ENCODE assay signal across 15 cellular contexts in the genomic region with DNA sequence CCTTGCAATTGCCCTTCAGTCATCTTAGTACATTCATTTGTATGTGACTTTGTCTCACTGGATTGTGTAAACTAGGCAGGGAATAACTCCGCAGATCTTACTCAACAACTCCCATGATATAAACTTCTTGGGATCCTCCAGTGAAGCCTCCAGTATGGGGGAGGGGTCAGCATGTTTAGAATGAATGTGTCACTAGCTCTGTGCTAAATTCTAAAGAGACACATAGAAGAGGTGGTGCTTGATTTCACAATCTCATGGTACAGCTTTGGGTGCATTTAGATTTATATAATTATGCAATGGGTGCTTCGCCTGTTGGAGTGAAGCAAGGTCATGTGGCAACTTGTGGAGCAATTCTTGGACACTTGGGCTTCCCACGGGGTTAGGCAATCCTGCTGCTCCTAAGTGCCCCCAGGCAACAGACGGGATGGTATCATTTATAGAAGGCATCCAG. TPM values are rescaled to one million over a fixed set of nuclear protein-coding genes. Genes with fewer than 3 reads are reported as not detected.
A peak's percentile ranks its signal among the peaks of the same experiment; 100 is the strongest.
DNase-seq lines count a peak whose midpoint lies in the region; ATAC-seq and TF ChIP-seq lines count a peak whose summit lies in the region.
"Had no signal": no experiment of that assay in that cellular context is flagged by ENCODE, and none has a peak within 500 bp of the region (broad histone marks: within the 10 kb centered on the region; RNA-seq: fewer than 3 reads in every experiment).

No MANE protein-coding gene starts in this region.

- H3K27me3 ChIP-seq in gastroesophageal sphincter (no peaks in the 10 kb centered on the region), smooth muscle cell (ENCODE audit: low read depth) (no peaks in the 10 kb centered on the region), WERI-Rb-1 (ENCODE audit: insufficient read depth, low read depth, severe bottlenecking) (peaks cover 67% of the 10 kb centered on the region)

- no peak for TF ChIP-seq EP300 in gastroesophageal sphincter (IDR thresholded peaks at IDR 0.05)

- H3F3A ChIP-seq in smooth muscle cell (ENCODE audit: low read depth) = no peaks in the 10 kb centered on the region

- no peak for TF ChIP-seq CTCF in gastroesophageal sphincter (IDR thresholded peaks at IDR 0.05)
- TF ChIP-seq CTCF in smooth muscle cell (IDR thresholded peaks at IDR 0.05; ENCODE audit: borderline replicate concordance, insufficient read depth, poor library complexity, severe bottlenecking) = no peak
- TF ChIP-seq CTCF in GM13976 (IDR thresholded peaks at IDR 0.05; ENCODE audit: borderline replicate concordance, control extremely low read depth, extremely low read depth, insufficient read depth, missing control alignments) = no peak
- TF ChIP-seq CTCF in WERI-Rb-1 (IDR thresholded peaks at IDR 0.05; ENCODE audit: low read depth, low read length) = no peak
- no peak for TF ChIP-seq CTCF in coronary artery (IDR thresholded peaks at IDR 0.05)
- no peak for TF ChIP-seq CTCF in GM13977 (IDR thresholded peaks at IDR 0.05; ENCODE audit: extremely low read depth, insufficient read depth, missing control alignments)

- H3K36me3 ChIP-seq in SK-N-MC (ENCODE audit: insufficient read depth, low read length) = peaks cover 9% of the 10 kb centered on the region; the same call in 1 of the 2 replicates
- H3K36me3 ChIP-seq in gastroesophageal sphincter = no peaks in the 10 kb centered on the region
- H3K36me3 ChIP-seq in smooth muscle cell (ENCODE audit: low read depth) = no peaks in the 10 kb centered on the region
- H3K36me3 ChIP-seq in WERI-Rb-1 = no peaks in the 10 kb centered on the region
- H3K36me3 ChIP-seq: HAP-1 had no signal

- TF ChIP-seq POLR2A in gastroesophageal sphincter (IDR thresholded peaks at IDR 0.05) = no peak

- DNase-seq in ELR (ENCODE audit: low read depth) (peak; percentile 68), SK-N-MC (ENCODE audit: low read depth, low spot score) (peak; percentile 45), smooth muscle cell (lab: John Stamatoyannopoulos, UW; ENCODE audit: unreplicated experiment) (no peak), GM13976 (ENCODE audit: low spot score) (no peak), WERI-Rb-1 (no peak), coronary artery (ENCODE audit: low spot score) (no peak), GM13977 (ENCODE audit: low spot score) (no peak)
- DNase-seq: activated CD4-positive, alpha-beta T cell treated with anti-CD3 and anti-CD28 coated beads, Interleukin-2, amount 50 U/mL, for 48 hours; activated naive CD4-positive, alpha-beta T cell; NCI-H1436 treated with DMSO at 0.1 percent for 48 hours; occipital lobe; stimulated activated CD4-positive, alpha-beta T cell treated with anti-CD3 and anti-CD28 coated beads, Interleukin-1b, Interleukin-23, amount 100 ng/mL, for 48 hours had no signal

- no peak overlapping the region for H2AFZ ChIP-seq in smooth muscle cell (ENCODE audit: low read depth)

- H3K27ac ChIP-seq in SK-N-MC (0 out of 2 replicates have a peak overlapping the region, but pooled peaks have one; percentile 12), gastroesophageal sphincter (peak overlapping the region in 2 of 4 donors; percentile 32 to 41), smooth muscle cell (ENCODE audit: low read depth) (no peak overlapping the region), WERI-Rb-1 (no peak overlapping the region), coronary artery (peak overlapping the region in 1 of 2 donors; percentile 36)

- H3K4me2 ChIP-seq in smooth muscle cell = peak overlapping the region; percentile 71

- no peaks in the 10 kb centered on the region for H3K79me2 ChIP-seq in smooth muscle cell (ENCODE audit: low read depth)

- in situ Hi-C loops in GM13976 (cut with MboI; ENCODE audit: low sequenced_read_pairs, unreplicated experiment) (no loop called here), GM13977 (cut with MboI; ENCODE audit: low pct_unique_long_range_greater_than_20kb, low sequenced_read_pairs, unreplicated experiment) (no loop called here)

- peak; percentile 79 for ATAC-seq in gastroesophageal sphincter

- no peaks in the 10 kb centered on the region for H4K20me1 ChIP-seq in smooth muscle cell (ENCODE audit: low read depth)

- H3K4me1 ChIP-seq in gastroesophageal sphincter = peaks cover 0 to 38% (median 12%) of the 10 kb centered on the region in 3 donors
- no peaks in the 10 kb centered on the region for H3K4me1 ChIP-seq in smooth muscle cell (ENCODE audit: low read depth)
- H3K4me1 ChIP-seq: HAP-1 had no signal

- H3K9me3 ChIP-seq in SK-N-MC (ENCODE audit: low read depth, low read length) = peaks cover 3% of the 10 kb centered on the region; the same call in 1 of the 2 replicates
- H3K9me3 ChIP-seq in gastroesophageal sphincter = no peaks in the 10 kb centered on the region
- no peaks in the 10 kb centered on the region for H3K9me3 ChIP-seq in smooth muscle cell (replicated peaks; ENCODE audit: low read depth)
- H3K9me3 ChIP-seq in WERI-Rb-1 (ENCODE audit: severe bottlenecking) = no peaks in the 10 kb centered on the region
- H3K9me3 ChIP-seq: HAP-1 had no signal

- H3K9ac ChIP-seq in SK-N-MC (ENCODE audit: insufficient read length) = no peak overlapping the region
- H3K9ac ChIP-seq in smooth muscle cell (ENCODE audit: low read depth) = no peak overlapping the region

- H3K4me3 ChIP-seq in SK-N-MC (no peak overlapping the region), gastroesophageal sphincter (no peak overlapping the region), smooth muscle cell (no peak overlapping the region), WERI-Rb-1 (ENCODE audit: low read depth, low read length) (no peak overlapping the region), coronary artery (no peak overlapping the region)
- H3K4me3 ChIP-seq: HAP-1 had no signal

- 40 to 73% methylated on average over 1 to 3 of the region's 4 CpGs for WGBS in gastroesophageal sphincter (ENCODE audit: low coverage in 1 of 2), 2 donors
- WGBS in smooth muscle cell (ENCODE audit: low lambda C conversion rate) = 56% methylated on average over 4 of the region's 4 CpGs

RNA-seq across cellular contexts. Expression of gene SLC24A3, which starts 40.3 kb away (rescaled TPM):
- total RNA-seq in gastroesophageal sphincter (10 to 100 TPM in 1 of 4 donors, 1 to 10 TPM in 3; 2.7 to 13.5 (median 5.5) TPM), smooth muscle cell (2.5 and 3.5 TPM in 2 replicates)
- polyA plus RNA-seq in smooth muscle cell = 3.2 and 4.3 TPM in 2 replicates
- total RNA-seq: T-helper 1 cell treated with Interleukin-12 subunit alpha and Interleukin-12 subunit beta and Interleukin-4 antibody, amounts not matched to agents 30 ng/mL and 1 ng/mL, for 36 hours had no signal

Comparison
In these comparisons a context has a peak if more than half of its experiments do, and no peak if none do; other contexts are left out.
1. DNase-seq: peak in ELR (single experiment) and SK-N-MC (single experiment); none in smooth muscle cell (single experiment), GM13976 (single experiment), WERI-Rb-1 (single experiment), coronary artery (single experiment) and GM13977 (single experiment).